In genomic region chr1:211036701-211037494, GRCh38 we compare ENCODE assay signal across 1 cellular context.
TF ChIP-seq lines count a peak whose summit lies in the region.

No MANE protein-coding gene starts in this region.

TF ChIP-seq in IMR-90, 13 proteins besides CTCF, POLR2A, EP300 and RAD21 (continued from another document):
- TF ChIP-seq USF2 (IDR thresholded peaks at IDR 0.05; ENCODE audit: low read depth, low read length): no peak
- TF ChIP-seq NFE2L2 (IDR thresholded peaks at IDR 0.05; ENCODE audit: low read depth, low read length): peak; percentile 44; the same call in 1 of the 2 replicates
